In the genomic region with DNA sequence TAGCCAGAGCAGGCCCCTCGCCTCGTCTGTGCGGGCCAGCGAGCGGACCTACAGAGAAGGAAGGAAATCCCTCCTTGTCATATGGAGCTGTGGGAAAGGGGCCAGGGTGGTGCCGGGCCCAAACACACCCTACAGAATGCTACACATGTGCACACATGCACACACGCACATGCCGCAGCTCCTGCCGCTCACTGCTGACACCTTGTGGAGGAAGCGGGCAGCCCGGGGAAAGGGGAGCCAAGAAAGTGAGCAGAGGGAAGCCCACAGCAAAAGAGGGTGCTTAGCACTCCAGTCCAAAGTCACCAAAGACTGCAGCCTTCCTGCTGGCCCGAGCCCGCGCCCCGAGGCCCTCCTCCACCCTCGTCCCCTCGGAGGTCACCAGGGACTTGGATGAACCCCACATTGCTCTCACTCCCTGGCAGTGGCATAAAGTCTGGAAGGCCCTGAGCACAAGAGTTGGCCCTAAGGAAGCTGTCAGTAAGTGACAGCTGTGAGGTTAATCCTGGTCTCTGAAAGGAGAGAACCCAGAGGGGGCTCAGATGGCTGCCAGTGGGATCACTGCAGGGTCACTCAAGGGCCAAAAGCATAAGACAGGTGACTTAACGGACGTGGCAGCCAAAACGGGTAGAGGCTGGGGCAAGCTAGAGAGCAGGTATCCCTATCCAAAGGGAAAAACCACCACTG, we compare ENCODE assay signal across 1 cellular context.
TF ChIP-seq lines count a peak whose summit lies in the region.

No MANE protein-coding gene starts in this region.

TF ChIP-seq in HepG2, 621 proteins besides CTCF, POLR2A, EP300 and RAD21 (continued from another document):
- TF ChIP-seq, protein P1, sequence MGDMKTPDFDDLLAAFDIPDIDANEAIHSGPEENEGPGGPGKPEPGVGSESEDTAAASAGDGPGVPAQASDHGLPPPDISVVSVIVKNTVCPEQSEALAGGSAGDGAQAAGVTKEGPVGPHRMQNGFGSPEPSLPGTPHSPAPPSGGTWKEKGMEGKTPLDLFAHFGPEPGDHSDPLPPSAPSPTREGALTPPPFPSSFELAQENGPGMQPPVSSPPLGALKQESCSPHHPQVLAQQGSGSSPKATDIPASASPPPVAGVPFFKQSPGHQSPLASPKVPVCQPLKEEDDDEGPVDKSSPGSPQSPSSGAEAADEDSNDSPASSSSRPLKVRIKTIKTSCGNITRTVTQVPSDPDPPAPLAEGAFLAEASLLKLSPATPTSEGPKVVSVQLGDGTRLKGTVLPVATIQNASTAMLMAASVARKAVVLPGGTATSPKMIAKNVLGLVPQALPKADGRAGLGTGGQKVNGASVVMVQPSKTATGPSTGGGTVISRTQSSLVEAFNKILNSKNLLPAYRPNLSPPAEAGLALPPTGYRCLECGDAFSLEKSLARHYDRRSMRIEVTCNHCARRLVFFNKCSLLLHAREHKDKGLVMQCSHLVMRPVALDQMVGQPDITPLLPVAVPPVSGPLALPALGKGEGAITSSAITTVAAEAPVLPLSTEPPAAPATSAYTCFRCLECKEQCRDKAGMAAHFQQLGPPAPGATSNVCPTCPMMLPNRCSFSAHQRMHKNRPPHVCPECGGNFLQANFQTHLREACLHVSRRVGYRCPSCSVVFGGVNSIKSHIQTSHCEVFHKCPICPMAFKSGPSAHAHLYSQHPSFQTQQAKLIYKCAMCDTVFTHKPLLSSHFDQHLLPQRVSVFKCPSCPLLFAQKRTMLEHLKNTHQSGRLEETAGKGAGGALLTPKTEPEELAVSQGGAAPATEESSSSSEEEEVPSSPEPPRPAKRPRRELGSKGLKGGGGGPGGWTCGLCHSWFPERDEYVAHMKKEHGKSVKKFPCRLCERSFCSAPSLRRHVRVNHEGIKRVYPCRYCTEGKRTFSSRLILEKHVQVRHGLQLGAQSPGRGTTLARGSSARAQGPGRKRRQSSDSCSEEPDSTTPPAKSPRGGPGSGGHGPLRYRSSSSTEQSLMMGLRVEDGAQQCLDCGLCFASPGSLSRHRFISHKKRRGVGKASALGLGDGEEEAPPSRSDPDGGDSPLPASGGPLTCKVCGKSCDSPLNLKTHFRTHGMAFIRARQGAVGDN (CRISPR knock-in tag; IDR thresholded peaks at IDR 0.05) = peak; percentile 52; the same call in 1 of the 2 replicates
- TF ChIP-seq, protein P2, sequence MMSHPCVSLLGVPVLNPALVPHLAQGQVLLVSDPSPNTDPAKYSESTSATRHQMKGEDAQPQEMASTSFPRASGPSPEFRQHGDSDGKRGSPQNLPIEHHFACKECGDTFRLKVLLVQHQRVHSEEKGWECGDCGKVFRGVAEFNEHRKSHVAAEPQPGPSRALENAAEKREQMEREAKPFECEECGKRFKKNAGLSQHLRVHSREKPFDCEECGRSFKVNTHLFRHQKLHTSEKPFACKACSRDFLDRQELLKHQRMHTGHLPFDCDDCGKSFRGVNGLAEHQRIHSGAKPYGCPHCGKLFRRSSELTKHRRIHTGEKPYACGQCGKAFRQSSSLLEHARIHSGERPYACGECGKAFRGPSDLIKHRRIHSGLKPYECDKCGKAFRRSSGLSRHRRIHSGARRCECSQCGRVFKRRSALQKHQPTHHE (CRISPR knock-in tag; IDR thresholded peaks at IDR 0.05; ENCODE audit: borderline replicate concordance) = no peak
- TF ChIP-seq, protein P3, sequence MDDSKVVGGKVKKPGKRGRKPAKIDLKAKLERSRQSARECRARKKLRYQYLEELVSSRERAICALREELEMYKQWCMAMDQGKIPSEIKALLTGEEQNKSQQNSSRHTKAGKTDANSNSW (CRISPR knock-in tag; IDR thresholded peaks at IDR 0.05; ENCODE audit: borderline replicate concordance) = no peak
- TF ChIP-seq ZSCAN21 (CRISPR knock-in tag; IDR thresholded peaks at IDR 0.05; ENCODE audit: borderline replicate concordance) = no peak
- peak; percentile 23; the same call in 1 of the 2 replicates for TF ChIP-seq ARNTL (CRISPR knock-in tag; IDR thresholded peaks at IDR 0.05)
- TF ChIP-seq SMAD1 (CRISPR knock-in tag; IDR thresholded peaks at IDR 0.05; ENCODE audit: borderline replicate concordance, low read depth) = no peak
- peak; percentile 66 for TF ChIP-seq XRCC5 (optimal IDR thresholded peaks at IDR 0.05; ENCODE audit: low read length)
- no peak for TF ChIP-seq ZNF10 (CRISPR knock-in tag; IDR thresholded peaks at IDR 0.05; ENCODE audit: borderline replicate concordance, low read depth)
- TF ChIP-seq NONO (IDR thresholded peaks at IDR 0.05) = no peak
- 0 out of 2 replicates have a peak, but pooled peaks have one; percentile 18 for TF ChIP-seq NONO (CRISPR knock-in tag; conservative IDR thresholded peaks at IDR 0.05)
- no peak for TF ChIP-seq YEATS2 (CRISPR knock-in tag; IDR thresholded peaks at IDR 0.05; ENCODE audit: borderline replicate concordance)
- no peak for TF ChIP-seq ZNF20 (CRISPR knock-in tag; IDR thresholded peaks at IDR 0.05)
- TF ChIP-seq HDAC1 (CRISPR knock-in tag; IDR thresholded peaks at IDR 0.05) = no peak
- TF ChIP-seq ZNF782 (CRISPR knock-in tag; IDR thresholded peaks at IDR 0.05; ENCODE audit: borderline replicate concordance) = no peak
- peak; percentile 62; the same call in 1 of the 2 replicates for TF ChIP-seq MYC (CRISPR knock-in tag; IDR thresholded peaks at IDR 0.05; ENCODE audit: borderline replicate concordance)
- TF ChIP-seq FIP1L1 (IDR thresholded peaks at IDR 0.05; ENCODE audit: borderline replicate concordance, insufficient read depth, low read depth, low read length) = no peak
- TF ChIP-seq GPBP1L1 (CRISPR knock-in tag; IDR thresholded peaks at IDR 0.05) = no peak
- TF ChIP-seq SATB2 (CRISPR knock-in tag; IDR thresholded peaks at IDR 0.05) = no peak
- TF ChIP-seq ZNF816 (CRISPR knock-in tag; IDR thresholded peaks at IDR 0.05; ENCODE audit: borderline replicate concordance) = no peak
- no peak for TF ChIP-seq ZNF781 (CRISPR knock-in tag; IDR thresholded peaks at IDR 0.05; ENCODE audit: borderline replicate concordance, not compliant biosample characterization)
- TF ChIP-seq, protein P4, sequence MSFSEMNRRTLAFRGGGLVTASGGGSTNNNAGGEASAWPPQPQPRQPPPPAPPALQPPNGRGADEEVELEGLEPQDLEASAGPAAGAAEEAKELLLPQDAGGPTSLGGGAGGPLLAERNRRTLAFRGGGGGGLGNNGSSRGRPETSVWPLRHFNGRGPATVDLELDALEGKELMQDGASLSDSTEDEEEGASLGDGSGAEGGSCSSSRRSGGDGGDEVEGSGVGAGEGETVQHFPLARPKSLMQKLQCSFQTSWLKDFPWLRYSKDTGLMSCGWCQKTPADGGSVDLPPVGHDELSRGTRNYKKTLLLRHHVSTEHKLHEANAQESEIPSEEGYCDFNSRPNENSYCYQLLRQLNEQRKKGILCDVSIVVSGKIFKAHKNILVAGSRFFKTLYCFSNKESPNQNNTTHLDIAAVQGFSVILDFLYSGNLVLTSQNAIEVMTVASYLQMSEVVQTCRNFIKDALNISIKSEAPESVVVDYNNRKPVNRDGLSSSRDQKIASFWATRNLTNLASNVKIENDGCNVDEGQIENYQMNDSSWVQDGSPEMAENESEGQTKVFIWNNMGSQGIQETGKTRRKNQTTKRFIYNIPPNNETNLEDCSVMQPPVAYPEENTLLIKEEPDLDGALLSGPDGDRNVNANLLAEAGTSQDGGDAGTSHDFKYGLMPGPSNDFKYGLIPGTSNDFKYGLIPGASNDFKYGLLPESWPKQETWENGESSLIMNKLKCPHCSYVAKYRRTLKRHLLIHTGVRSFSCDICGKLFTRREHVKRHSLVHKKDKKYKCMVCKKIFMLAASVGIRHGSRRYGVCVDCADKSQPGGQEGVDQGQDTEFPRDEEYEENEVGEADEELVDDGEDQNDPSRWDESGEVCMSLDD (CRISPR knock-in tag; IDR thresholded peaks at IDR 0.05; ENCODE audit: borderline replicate concordance) = no peak
- TF ChIP-seq CENPX (CRISPR knock-in tag; IDR thresholded peaks at IDR 0.05) = no peak
- TF ChIP-seq TFDP2 (CRISPR knock-in tag; IDR thresholded peaks at IDR 0.05) = no peak
- TF ChIP-seq HOXD1 (CRISPR knock-in tag; IDR thresholded peaks at IDR 0.05) = no peak
- TF ChIP-seq, protein P5, sequence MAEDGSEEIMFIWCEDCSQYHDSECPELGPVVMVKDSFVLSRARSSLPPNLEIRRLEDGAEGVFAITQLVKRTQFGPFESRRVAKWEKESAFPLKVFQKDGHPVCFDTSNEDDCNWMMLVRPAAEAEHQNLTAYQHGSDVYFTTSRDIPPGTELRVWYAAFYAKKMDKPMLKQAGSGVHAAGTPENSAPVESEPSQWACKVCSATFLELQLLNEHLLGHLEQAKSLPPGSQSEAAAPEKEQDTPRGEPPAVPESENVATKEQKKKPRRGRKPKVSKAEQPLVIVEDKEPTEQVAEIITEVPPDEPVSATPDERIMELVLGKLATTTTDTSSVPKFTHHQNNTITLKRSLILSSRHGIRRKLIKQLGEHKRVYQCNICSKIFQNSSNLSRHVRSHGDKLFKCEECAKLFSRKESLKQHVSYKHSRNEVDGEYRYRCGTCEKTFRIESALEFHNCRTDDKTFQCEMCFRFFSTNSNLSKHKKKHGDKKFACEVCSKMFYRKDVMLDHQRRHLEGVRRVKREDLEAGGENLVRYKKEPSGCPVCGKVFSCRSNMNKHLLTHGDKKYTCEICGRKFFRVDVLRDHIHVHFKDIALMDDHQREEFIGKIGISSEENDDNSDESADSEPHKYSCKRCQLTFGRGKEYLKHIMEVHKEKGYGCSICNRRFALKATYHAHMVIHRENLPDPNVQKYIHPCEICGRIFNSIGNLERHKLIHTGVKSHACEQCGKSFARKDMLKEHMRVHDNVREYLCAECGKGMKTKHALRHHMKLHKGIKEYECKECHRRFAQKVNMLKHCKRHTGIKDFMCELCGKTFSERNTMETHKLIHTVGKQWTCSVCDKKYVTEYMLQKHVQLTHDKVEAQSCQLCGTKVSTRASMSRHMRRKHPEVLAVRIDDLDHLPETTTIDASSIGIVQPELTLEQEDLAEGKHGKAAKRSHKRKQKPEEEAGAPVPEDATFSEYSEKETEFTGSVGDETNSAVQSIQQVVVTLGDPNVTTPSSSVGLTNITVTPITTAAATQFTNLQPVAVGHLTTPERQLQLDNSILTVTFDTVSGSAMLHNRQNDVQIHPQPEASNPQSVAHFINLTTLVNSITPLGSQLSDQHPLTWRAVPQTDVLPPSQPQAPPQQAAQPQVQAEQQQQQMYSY (CRISPR knock-in tag; IDR thresholded peaks at IDR 0.05) = no peak
- TF ChIP-seq GABPA (IDR thresholded peaks at IDR 0.05; ENCODE audit: low read depth, low read length) = no peak
- no peak for TF ChIP-seq GABPA (CRISPR knock-in tag; IDR thresholded peaks at IDR 0.05; ENCODE audit: low read depth)
- no peak for TF ChIP-seq SYNCRIP (IDR thresholded peaks at IDR 0.05; ENCODE audit: insufficient read depth, low read depth, low read length)
- TF ChIP-seq ZNF207 (IDR thresholded peaks at IDR 0.05; ENCODE audit: borderline replicate concordance) = no peak
- TF ChIP-seq GTF3A (CRISPR knock-in tag; conservative IDR thresholded peaks at IDR 0.05) = no peak
- TF ChIP-seq MEIS1 (CRISPR knock-in tag; IDR thresholded peaks at IDR 0.05; ENCODE audit: borderline replicate concordance) = peak; percentile 33; the same call in 1 of the 2 replicates
- TF ChIP-seq ZNF564 (CRISPR knock-in tag; IDR thresholded peaks at IDR 0.05) = no peak
- TF ChIP-seq ATF5 (CRISPR knock-in tag; IDR thresholded peaks at IDR 0.05; ENCODE audit: low read depth) = no peak
- no peak for TF ChIP-seq NR2F2 (IDR thresholded peaks at IDR 0.05; ENCODE audit: borderline replicate concordance, low read depth)
- TF ChIP-seq ARNT2 (CRISPR knock-in tag; IDR thresholded peaks at IDR 0.05; ENCODE audit: low read depth) = no peak
- TF ChIP-seq, protein P6, sequence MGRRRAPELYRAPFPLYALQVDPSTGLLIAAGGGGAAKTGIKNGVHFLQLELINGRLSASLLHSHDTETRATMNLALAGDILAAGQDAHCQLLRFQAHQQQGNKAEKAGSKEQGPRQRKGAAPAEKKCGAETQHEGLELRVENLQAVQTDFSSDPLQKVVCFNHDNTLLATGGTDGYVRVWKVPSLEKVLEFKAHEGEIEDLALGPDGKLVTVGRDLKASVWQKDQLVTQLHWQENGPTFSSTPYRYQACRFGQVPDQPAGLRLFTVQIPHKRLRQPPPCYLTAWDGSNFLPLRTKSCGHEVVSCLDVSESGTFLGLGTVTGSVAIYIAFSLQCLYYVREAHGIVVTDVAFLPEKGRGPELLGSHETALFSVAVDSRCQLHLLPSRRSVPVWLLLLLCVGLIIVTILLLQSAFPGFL (CRISPR knock-in tag; IDR thresholded peaks at IDR 0.05) = no peak
- TF ChIP-seq FOXP4 (CRISPR knock-in tag; IDR thresholded peaks at IDR 0.05) = no peak
- TF ChIP-seq ZBTB38 (CRISPR knock-in tag; IDR thresholded peaks at IDR 0.05) = no peak
